12 cellular contexts compared by ENCODE assay signal in genomic region chr15:74415966-74416916, GRCh38. TPM values are rescaled to one million over a fixed set of nuclear protein-coding genes. Genes with fewer than 3 reads are reported as not detected.
DNase-seq lines count a peak whose midpoint lies in the region; ATAC-seq lines count a peak whose summit lies in the region.
"Had no signal": no experiment of that assay in that cellular context is flagged by ENCODE, and none has a peak within 500 bp of the region (broad histone marks: within the 10 kb centered on the region; RNA-seq: fewer than 3 reads in every experiment).

No MANE protein-coding gene starts in this region.

- H3K4me3 ChIP-seq in CD4-positive, alpha-beta memory T cell (ENCODE audit: low read length in 2 of 2): no peak overlapping the region

- POLR2A ChIA-PET in activated CD4-positive, alpha-beta T cell treated with anti-CD3 and anti-CD28 coated beads, Interleukin-2, amount 10 ng/mL, durations not matched to agents 7 days and 5 days (lab: Charles Lee): no interaction called here
- POLR2A ChIA-PET in CD4-positive, alpha-beta memory T cell (lab: Charles Lee; ENCODE audit: partially characterized antibody): no interaction called here

- H3K27ac Mint-ChIP-seq in activated CD4-positive, alpha-beta T cell treated with anti-CD3 and anti-CD28 coated beads, Interleukin-2, amount 10 ng/mL, durations not matched to agents 7 days and 5 days: peak overlapping the region; percentile 50
- peak overlapping the region; percentile 62 to 71 for H3K27ac Mint-ChIP-seq in effector memory CD8-positive, alpha-beta T cell
- peak overlapping the region; percentile 44 for H3K27ac Mint-ChIP-seq in stimulated activated effector memory CD8-positive, alpha-beta T cell treated with anti-CD3 and anti-CD28 coated beads, Interleukin-12 subunit alpha, Interleukin-12 subunit beta, amount 100 ng/mL, for 72 hours
- peak overlapping the region in 1 of 7 donors; percentile 47 for H3K27ac Mint-ChIP-seq in CD4-positive, alpha-beta memory T cell

- CTCF ChIA-PET in activated CD4-positive, alpha-beta T cell treated with anti-CD3 and anti-CD28 coated beads, Interleukin-2, amount 10 ng/mL, durations not matched to agents 7 days and 5 days (lab: Charles Lee): interaction anchor here (1.5 kb wide), 1 partner anchor 13 kb away, joined by 3 read pairs; no protein-coding TSS in a partner anchor
- CTCF ChIA-PET in CD4-positive, alpha-beta memory T cell (lab: Charles Lee; ENCODE audit: partially characterized antibody): no interaction called here

- peaks cover 36% of the 10 kb centered on the region for H3K4me1 Mint-ChIP-seq in activated CD4-positive, alpha-beta T cell treated with anti-CD3 and anti-CD28 coated beads, Interleukin-2, amount 10 ng/mL, durations not matched to agents 7 days and 5 days
- peaks cover 22 to 23% of the 10 kb centered on the region in 2 donors for H3K4me1 Mint-ChIP-seq in effector memory CD8-positive, alpha-beta T cell (ENCODE audit: low read depth in 2 of 2)
- peaks cover 54% of the 10 kb centered on the region for H3K4me1 Mint-ChIP-seq in stimulated activated effector memory CD8-positive, alpha-beta T cell treated with anti-CD3 and anti-CD28 coated beads, Interleukin-12 subunit alpha, Interleukin-12 subunit beta, amount 100 ng/mL, for 72 hours
- H3K4me1 Mint-ChIP-seq in CD4-positive, alpha-beta memory T cell: peaks cover 0 to 2% (median 0%) of the 10 kb centered on the region in 4 donors

- no peak for DNase-seq in activated CD4-positive, alpha-beta T cell treated with anti-CD3 and anti-CD28 coated beads, Interleukin-2, amount 10 ng/mL, durations not matched to agents 7 days and 5 days
- no peak for DNase-seq in activated CD4-positive, alpha-beta T cell treated with anti-CD3 and anti-CD28 coated beads, Interleukin-2, amount 50 U/mL, for 4 hours
- peak; percentile 90 for DNase-seq in RKO (ENCODE audit: low spot score)
- DNase-seq in effector memory CD8-positive, alpha-beta T cell: no peak
- no peak for DNase-seq in stimulated activated effector memory CD8-positive, alpha-beta T cell treated with anti-CD3 and anti-CD28 coated beads, Interleukin-12 subunit alpha, Interleukin-12 subunit beta, amount 100 ng/mL, for 72 hours (ENCODE audit: low spot score in 2 of 2)
- DNase-seq in CD4-positive, alpha-beta memory T cell: no peak
- no peak for DNase-seq in NCI-H2227 treated with DMSO at 0.1 percent for 48 hours (lab: John Stamatoyannopoulos, UW)
- DNase-seq: effector memory CD4-positive, alpha-beta T cell had no signal

- intact Hi-C loops in CD4-positive, alpha-beta memory T cell (cut with micrococcal nuclease): no loop called here

- H3K9me3 Mint-ChIP-seq in activated CD4-positive, alpha-beta T cell treated with anti-CD3 and anti-CD28 coated beads, Interleukin-2, amount 10 ng/mL, durations not matched to agents 7 days and 5 days: no peaks in the 10 kb centered on the region
- H3K9me3 Mint-ChIP-seq in effector memory CD8-positive, alpha-beta T cell: no peaks in the 10 kb centered on the region
- H3K9me3 Mint-ChIP-seq in stimulated activated effector memory CD8-positive, alpha-beta T cell treated with anti-CD3 and anti-CD28 coated beads, Interleukin-12 subunit alpha, Interleukin-12 subunit beta, amount 100 ng/mL, for 72 hours: no peaks in the 10 kb centered on the region
- H3K9me3 Mint-ChIP-seq in CD4-positive, alpha-beta memory T cell: no peaks in the 10 kb centered on the region

- no peak overlapping the region for H3K4me3 Mint-ChIP-seq in activated CD4-positive, alpha-beta T cell treated with anti-CD3 and anti-CD28 coated beads, Interleukin-2, amount 10 ng/mL, durations not matched to agents 7 days and 5 days
- no peak overlapping the region for H3K4me3 Mint-ChIP-seq in effector memory CD8-positive, alpha-beta T cell
- H3K4me3 Mint-ChIP-seq in stimulated activated effector memory CD8-positive, alpha-beta T cell treated with anti-CD3 and anti-CD28 coated beads, Interleukin-12 subunit alpha, Interleukin-12 subunit beta, amount 100 ng/mL, for 72 hours: no peak overlapping the region
- no peak overlapping the region for H3K4me3 Mint-ChIP-seq in CD4-positive, alpha-beta memory T cell

- no peaks in the 10 kb centered on the region for H3K9me3 ChIP-seq in CD4-positive, alpha-beta memory T cell (ENCODE audit: control insufficient read depth in 1 of 2, low read length in 2 of 2)

- H3K4me1 ChIP-seq in CD4-positive, alpha-beta memory T cell (ENCODE audit: insufficient read depth, low read length): no peaks in the 10 kb centered on the region

- no peaks in the 10 kb centered on the region for H3K36me3 ChIP-seq in CD4-positive, alpha-beta memory T cell (ENCODE audit: insufficient read depth, low read length)

- no peaks in the 10 kb centered on the region for H3K27me3 Mint-ChIP-seq in activated CD4-positive, alpha-beta T cell treated with anti-CD3 and anti-CD28 coated beads, Interleukin-2, amount 10 ng/mL, durations not matched to agents 7 days and 5 days
- no peaks in the 10 kb centered on the region for H3K27me3 Mint-ChIP-seq in effector memory CD8-positive, alpha-beta T cell
- no peaks in the 10 kb centered on the region for H3K27me3 Mint-ChIP-seq in CD4-positive, alpha-beta memory T cell

- H3K36me3 Mint-ChIP-seq in activated CD4-positive, alpha-beta T cell treated with anti-CD3 and anti-CD28 coated beads, Interleukin-2, amount 10 ng/mL, durations not matched to agents 7 days and 5 days (ENCODE audit: low read depth): peaks cover 2% of the 10 kb centered on the region
- H3K36me3 Mint-ChIP-seq in effector memory CD8-positive, alpha-beta T cell (ENCODE audit: insufficient read depth): peaks cover 12% of the 10 kb centered on the region
- H3K36me3 Mint-ChIP-seq in stimulated activated effector memory CD8-positive, alpha-beta T cell treated with anti-CD3 and anti-CD28 coated beads, Interleukin-12 subunit alpha, Interleukin-12 subunit beta, amount 100 ng/mL, for 72 hours: peaks cover 94% of the 10 kb centered on the region
- H3K36me3 Mint-ChIP-seq in CD4-positive, alpha-beta memory T cell: peaks cover 0 to 2% of the 10 kb centered on the region in 2 donors

- H3K27me3 ChIP-seq in CD4-positive, alpha-beta memory T cell (ENCODE audit: insufficient read depth, low read length): no peaks in the 10 kb centered on the region

- no peak overlapping the region for H3K27ac ChIP-seq in CD4-positive, alpha-beta memory T cell (ENCODE audit: low read depth, low read length)

- no peak for ATAC-seq in effector memory CD8-positive, alpha-beta T cell (replicated peaks)
- ATAC-seq in stimulated activated effector memory CD8-positive, alpha-beta T cell treated with anti-CD3 and anti-CD28 coated beads, Interleukin-12 subunit alpha, Interleukin-12 subunit beta, amount 100 ng/mL, for 72 hours: peak; percentile 12
- ATAC-seq in HG03342 (IDR thresholded peaks at IDR 0.05; ENCODE audit: unreplicated experiment): no peak

RNA-seq across cellular contexts. Expression of gene SEMA7A, which starts 17.5 kb away (rescaled TPM):
- total RNA-seq in activated CD4-positive, alpha-beta T cell treated with anti-CD3 and anti-CD28 coated beads, Interleukin-2, amount 10 ng/mL, durations not matched to agents 7 days and 5 days: 1 to 10 TPM; 2.7 to 3.5 TPM
- total RNA-seq in CD4-positive, alpha-beta memory T cell: 1 to 10 TPM; 1.2 to 1.9 TPM
- under 1 TPM in 1 of 2 donors, not detected in 1; 0.10 TPM for polyA plus RNA-seq in CD4-positive, alpha-beta memory T cell

RNA-seq across cellular contexts. Expression of gene UBL7, which starts 44.7 kb away (rescaled TPM):
- total RNA-seq in activated CD4-positive, alpha-beta T cell treated with anti-CD3 and anti-CD28 coated beads, Interleukin-2, amount 10 ng/mL, durations not matched to agents 7 days and 5 days: 10 to 100 TPM; 52.2 to 53.7 TPM
- 10 to 100 TPM; 36.4 to 42.4 TPM for total RNA-seq in CD4-positive, alpha-beta memory T cell
- polyA plus RNA-seq in CD4-positive, alpha-beta memory T cell: 10 to 100 TPM; 90.5 to 96.5 TPM

RNA-seq across cellular contexts. Expression of gene CYP11A1, which starts 48.8 kb away (rescaled TPM):
- total RNA-seq in activated CD4-positive, alpha-beta T cell treated with anti-CD3 and anti-CD28 coated beads, Interleukin-2, amount 10 ng/mL, durations not matched to agents 7 days and 5 days: not detected
- not detected for total RNA-seq in CD4-positive, alpha-beta memory T cell
- polyA plus RNA-seq in CD4-positive, alpha-beta memory T cell: not detected
- total RNA-seq: A673; T-helper 1 cell treated with Interleukin-12 subunit alpha and Interleukin-12 subunit beta and Interleukin-4 antibody, amounts not matched to agents 30 ng/mL and 1 ng/mL, for 36 hours had no signal
- polyA plus RNA-seq: neural cell had no signal
